Comparison of ENCODE assay signal across 8 cellular contexts in genomic region chr3:149042766-149043386, GRCh38. TPM values are rescaled to one million over a fixed set of nuclear protein-coding genes. Genes with fewer than 3 reads are reported as not detected.
DNase-seq lines count a peak whose midpoint lies in the region; ATAC-seq and TF ChIP-seq lines count a peak whose summit lies in the region.

No MANE protein-coding gene starts in this region.

- peak; percentile 77 for ATAC-seq in HG02642 (IDR thresholded peaks at IDR 0.05; ENCODE audit: poor library complexity, unreplicated experiment)
- no peak for ATAC-seq in RWPE2 (ENCODE audit: low read depth)

- H3K27ac ChIP-seq in RWPE2 (ENCODE audit: poor library complexity, severe bottlenecking), result peak overlapping the region; percentile 24

- H3K4me1 ChIP-seq in RWPE2 (ENCODE audit: insufficient read depth, poor library complexity, severe bottlenecking), result peaks cover 6% of the 10 kb centered on the region

- no peak overlapping the region for H3K4me3 ChIP-seq in RWPE2 (ENCODE audit: severe bottlenecking)

- no peaks in the 10 kb centered on the region for H3K27me3 ChIP-seq in RWPE2 (ENCODE audit: insufficient read depth, poor library complexity, severe bottlenecking)

- DNase-seq in NOMO-1 treated with DMSO at 0.1 percent for 48 hours (lab: John Stamatoyannopoulos, UW; ENCODE audit: unreplicated experiment), result peak; percentile 37
- no peak for DNase-seq in NOMO-1 treated with dmso at 0.1 percent for 144 hours (lab: John Stamatoyannopoulos, UW; ENCODE audit: unreplicated experiment)
- DNase-seq in RWPE2 (ENCODE audit: low spot score), result no peak
- DNase-seq in myocyte (ENCODE audit: low read depth), result peak; percentile 39
- no peak for DNase-seq in Ammon's horn (ENCODE audit: low spot score)
- no peak for DNase-seq in central memory CD4-positive, alpha-beta T cell
- DNase-seq in NCI-H82 treated with DMSO at 0.1 percent for 48 hours (lab: John Stamatoyannopoulos, UW; ENCODE audit: unreplicated experiment), result no peak

- no peaks in the 10 kb centered on the region for H3K9me3 ChIP-seq in RWPE2 (ENCODE audit: severe bottlenecking)

- no peak for TF ChIP-seq CTCF in RWPE2 (IDR thresholded peaks at IDR 0.05; ENCODE audit: poor library complexity, severe bottlenecking)

- peaks cover 86% of the 10 kb centered on the region for H3K36me3 ChIP-seq in RWPE2 (ENCODE audit: low read depth)

RNA-seq across cellular contexts. Expression of gene HLTF, which starts 43.5 kb away (rescaled TPM):
- total RNA-seq in myocyte, result 27.8 and 28.9 TPM in 2 replicates
- polyA plus RNA-seq in myocyte (2012), result 7.4 TPM

RNA-seq across cellular contexts. Expression of gene GYG1, which starts 51.5 kb away (rescaled TPM):
- total RNA-seq in myocyte, result 41.0 and 76.3 TPM in 2 replicates
- polyA plus RNA-seq in myocyte (2012), result 58.6 TPM

Comparison
In these comparisons a context has a peak if more than half of its experiments do, and no peak if none do; other contexts are left out.
1. DNase-seq: peak in NOMO-1 treated with DMSO at 0.1 percent for 48 hours (single experiment) and myocyte (single experiment); none in NOMO-1 treated with dmso at 0.1 percent for 144 hours (single experiment), RWPE2 (single experiment), Ammon's horn (single experiment), central memory CD4-positive, alpha-beta T cell (single experiment) and NCI-H82 treated with DMSO at 0.1 percent for 48 hours (single experiment).